In genomic region chr3:52223449-52224408, GRCh38 we compare ENCODE assay signal across 17 cellular contexts. TPM values are rescaled to one million over a fixed set of nuclear protein-coding genes. Genes with fewer than 3 reads are reported as not detected.
DNase-seq lines count a peak whose midpoint lies in the region; ATAC-seq lines count a peak whose summit lies in the region.
"Had no signal": no experiment of that assay in that cellular context is flagged by ENCODE, and none has a peak within 500 bp of the region (broad histone marks: within the 10 kb centered on the region; RNA-seq: fewer than 3 reads in every experiment).

No MANE protein-coding gene starts in this region.

- no peak overlapping the region for H2AFZ ChIP-seq in neuronal stem cell (ENCODE audit: low read length)
- H2AFZ ChIP-seq: hepatocyte had no signal

- H3K79me1 ChIP-seq in neuronal stem cell (ENCODE audit: low read depth, low read length): peaks cover 2% of the 10 kb centered on the region

- H2BK12ac ChIP-seq in neuronal stem cell (ENCODE audit: low read length): peak overlapping the region; percentile 7

- no peaks in the 10 kb centered on the region for H3K27me3 Mint-ChIP-seq in T-helper 2 cell treated with Interferon-gamma antibody and Interleukin-4, amounts not matched to agents 5 μg/mL and 100 μg/mL, for 36 hours (ENCODE audit: low read depth)
- H3K27me3 Mint-ChIP-seq in IgD-negative memory B cell: peaks cover 2% of the 10 kb centered on the region
- H3K27me3 Mint-ChIP-seq in activated naive CD4-positive, alpha-beta T cell treated with anti-CD3 and anti-CD28 coated beads, Interleukin-2, amount 50 U/mL, for 24 hours: no peaks in the 10 kb centered on the region

- H3K27ac ChIP-seq in neuronal stem cell (replicated peaks; ENCODE audit: low read length): no peak overlapping the region
- H3K27ac ChIP-seq: brain microvascular endothelial cell, hepatocyte, WERI-Rb-1 had no signal

- H3K36me3 ChIP-seq in neuronal stem cell (replicated peaks in 1 of 2; ENCODE audit: control insufficient read depth in 2 of 2, insufficient read depth in 2 of 2, low read length in 2 of 2): peaks cover 0 to 4% of the 10 kb centered on the region in 2 donors
- H3K36me3 ChIP-seq: WERI-Rb-1 had no signal

- H3K4me1 Mint-ChIP-seq in T-helper 2 cell treated with Interferon-gamma antibody and Interleukin-4, amounts not matched to agents 5 μg/mL and 100 μg/mL, for 36 hours (ENCODE audit: low read depth): peaks cover 46% of the 10 kb centered on the region
- peaks cover 35 to 57% (median 42%) of the 10 kb centered on the region in 3 donors for H3K4me1 Mint-ChIP-seq in IgD-negative memory B cell
- peaks cover 70% of the 10 kb centered on the region for H3K4me1 Mint-ChIP-seq in activated naive CD4-positive, alpha-beta T cell treated with anti-CD3 and anti-CD28 coated beads, Interleukin-2, amount 50 U/mL, for 24 hours

- no peaks in the 10 kb centered on the region for H3K9me3 ChIP-seq in neuronal stem cell (replicated peaks in 1 of 2; ENCODE audit: control insufficient read depth in 2 of 2, insufficient read depth in 1 of 2, low read depth in 1 of 2, low read length in 2 of 2)
- H3K9me3 ChIP-seq: SK-N-SH had no signal

- ATAC-seq in GM19455 (IDR thresholded peaks at IDR 0.05; ENCODE audit: unreplicated experiment): no peak

- peak overlapping the region; percentile 72 for H2BK120ac ChIP-seq in neuronal stem cell (ENCODE audit: low read depth, low read length)

- no peak for DNase-seq in T-helper 2 cell treated with Interferon-gamma antibody and Interleukin-4, amounts not matched to agents 5 μg/mL and 100 μg/mL, for 36 hours (ENCODE audit: low spot score)
- DNase-seq in T-helper 2 cell (no peak), neuronal stem cell (ENCODE audit: low spot score) (no peak), DMS 273 (lab: John Stamatoyannopoulos, UW; ENCODE audit: unreplicated experiment) (no peak), HUDEP-2 (lab: John Stamatoyannopoulos, UW; ENCODE audit: unreplicated experiment in 76 of 76) (no peak)
- DNase-seq: 8988T, brain microvascular endothelial cell, NCI-H1694 treated with DMSO at 0.1 percent for 48 hours, NCI-H446 treated with DMSO at 0.1 percent for 48 hours, OCI-M1, SK-N-SH, substantia nigra, WERI-Rb-1 had no signal

- H4K91ac ChIP-seq in neuronal stem cell (ENCODE audit: low read depth, low read length, poor library complexity): peak overlapping the region; percentile 30

- no CpG with 5 or more reads among the region's 32 CpGs for WGBS in neuronal stem cell (ENCODE audit: extremely low coverage in 2 of 2, insufficient read length in 2 of 2, insufficient replicate concordance in 1 of 2), 2 donors

- peaks cover 8% of the 10 kb centered on the region for H3K36me3 Mint-ChIP-seq in T-helper 2 cell treated with Interferon-gamma antibody and Interleukin-4, amounts not matched to agents 5 μg/mL and 100 μg/mL, for 36 hours (ENCODE audit: low read depth)
- H3K36me3 Mint-ChIP-seq in IgD-negative memory B cell: peaks cover 2% of the 10 kb centered on the region
- no peaks in the 10 kb centered on the region for H3K36me3 Mint-ChIP-seq in activated naive CD4-positive, alpha-beta T cell treated with anti-CD3 and anti-CD28 coated beads, Interleukin-2, amount 50 U/mL, for 24 hours

- no peak overlapping the region for H4K8ac ChIP-seq in neuronal stem cell (ENCODE audit: low read depth, low read length)

- H3K23ac ChIP-seq in neuronal stem cell (ENCODE audit: low read depth, low read length, poor library complexity): no peak overlapping the region

- H2BK15ac ChIP-seq in neuronal stem cell (ENCODE audit: low read length): no peak overlapping the region

- H3K4me3 Mint-ChIP-seq in T-helper 2 cell treated with Interferon-gamma antibody and Interleukin-4, amounts not matched to agents 5 μg/mL and 100 μg/mL, for 36 hours: no peak overlapping the region
- peak overlapping the region; percentile 85 to 99 (median 93) for H3K4me3 Mint-ChIP-seq in IgD-negative memory B cell
- peak overlapping the region; percentile 61 for H3K4me3 Mint-ChIP-seq in activated naive CD4-positive, alpha-beta T cell treated with anti-CD3 and anti-CD28 coated beads, Interleukin-2, amount 50 U/mL, for 24 hours

- H3K4ac ChIP-seq in neuronal stem cell (ENCODE audit: low read length): peak overlapping the region; percentile 37

- H3K4me1 ChIP-seq in neuronal stem cell (ENCODE audit: control insufficient read depth in 2 of 2, insufficient read depth in 1 of 2, low read depth in 1 of 2, low read length in 2 of 2): peaks cover 6 to 9% of the 10 kb centered on the region in 2 donors

- H3K4me2 ChIP-seq in neuronal stem cell (ENCODE audit: insufficient read depth, low read length, poor library complexity, severe bottlenecking): no peak overlapping the region
- H3K4me2 ChIP-seq: hepatocyte, SK-N-SH had no signal

- H2BK5ac ChIP-seq in neuronal stem cell (ENCODE audit: low read length): peak overlapping the region; percentile 96

- no peaks in the 10 kb centered on the region for H3K27me3 ChIP-seq in neuronal stem cell (ENCODE audit: control insufficient read depth in 3 of 3, insufficient read depth in 3 of 3, low read depth in 1 of 3, low read length in 3 of 3)
- H3K27me3 ChIP-seq: brain microvascular endothelial cell, hepatocyte had no signal

- no peak overlapping the region for H3K14ac ChIP-seq in neuronal stem cell (ENCODE audit: low read length)

- peak overlapping the region; percentile 92 for H2AK5ac ChIP-seq in neuronal stem cell (ENCODE audit: low read depth, low read length)

- peak overlapping the region; percentile 16 for H3K27ac Mint-ChIP-seq in T-helper 2 cell treated with Interferon-gamma antibody and Interleukin-4, amounts not matched to agents 5 μg/mL and 100 μg/mL, for 36 hours
- H3K27ac Mint-ChIP-seq in IgD-negative memory B cell: peak overlapping the region; percentile 92 to 96 (median 94)
- H3K27ac Mint-ChIP-seq in activated naive CD4-positive, alpha-beta T cell treated with anti-CD3 and anti-CD28 coated beads, Interleukin-2, amount 50 U/mL, for 24 hours: peak overlapping the region; percentile 46

- H3K18ac ChIP-seq in neuronal stem cell (ENCODE audit: low read length): peak overlapping the region; percentile 48

- no peak overlapping the region for H3K4me3 ChIP-seq in neuronal stem cell (ENCODE audit: low read length in 2 of 2)
- H3K4me3 ChIP-seq: hepatocyte had no signal

- no peaks in the 10 kb centered on the region for H3K9me3 Mint-ChIP-seq in T-helper 2 cell treated with Interferon-gamma antibody and Interleukin-4, amounts not matched to agents 5 μg/mL and 100 μg/mL, for 36 hours
- no peaks in the 10 kb centered on the region for H3K9me3 Mint-ChIP-seq in IgD-negative memory B cell
- H3K9me3 Mint-ChIP-seq in activated naive CD4-positive, alpha-beta T cell treated with anti-CD3 and anti-CD28 coated beads, Interleukin-2, amount 50 U/mL, for 24 hours: no peaks in the 10 kb centered on the region

- peak overlapping the region; percentile 70 for H3K9ac ChIP-seq in neuronal stem cell (ENCODE audit: low read depth, low read length, poor library complexity)
- H3K9ac ChIP-seq: SK-N-SH had no signal

RNA-seq across cellular contexts. Expression of gene TLR9, which starts 1.7 kb away (rescaled TPM):
- polyA plus RNA-seq in IgD-negative memory B cell: 10.4 TPM
- 0.04 TPM for polyA plus RNA-seq in neuronal stem cell (2013, experiment 1 of 2)
- 0.10 TPM for polyA plus RNA-seq in neuronal stem cell (2013, experiment 2 of 2)
- polyA plus RNA-seq: hepatocyte had no signal

RNA-seq across cellular contexts. Expression of gene TWF2, which starts 15.2 kb away (rescaled TPM):
- 108 TPM for polyA plus RNA-seq in IgD-negative memory B cell
- polyA plus RNA-seq in neuronal stem cell (2013, experiment 1 of 2): 21.7 TPM
- 20.9 TPM for polyA plus RNA-seq in neuronal stem cell (2013, experiment 2 of 2)

RNA-seq across cellular contexts. Expression of gene PPM1M, which starts 21.8 kb away (rescaled TPM):
- 51.3 TPM for polyA plus RNA-seq in IgD-negative memory B cell
- polyA plus RNA-seq in neuronal stem cell (2013, experiment 1 of 2): 3.5 TPM
- polyA plus RNA-seq in neuronal stem cell (2013, experiment 2 of 2): 3.7 TPM

RNA-seq across cellular contexts. Expression of gene ALAS1, which starts 25.8 kb away (rescaled TPM):
- 24.8 TPM for polyA plus RNA-seq in IgD-negative memory B cell
- polyA plus RNA-seq in neuronal stem cell (2013, experiment 1 of 2): 37.3 TPM
- 36.5 TPM for polyA plus RNA-seq in neuronal stem cell (2013, experiment 2 of 2)

RNA-seq across cellular contexts. Expression of gene WDR82, which starts 54.7 kb away (rescaled TPM):
- polyA plus RNA-seq in IgD-negative memory B cell: 55.0 TPM
- polyA plus RNA-seq in neuronal stem cell (2013, experiment 1 of 2): 37.2 TPM
- polyA plus RNA-seq in neuronal stem cell (2013, experiment 2 of 2): 38.6 TPM

Comparison
In these comparisons a context has a peak if more than half of its experiments do, and no peak if none do; other contexts are left out.
1. H3K27ac Mint-ChIP-seq: peak in every context shown above with its lines; median percentile 94 in IgD-negative memory B cell; 46 in activated naive CD4-positive, alpha-beta T cell treated with anti-CD3 and anti-CD28 coated beads, Interleukin-2, amount 50 U/mL, for 24 hours; 16 in T-helper 2 cell treated with Interferon-gamma antibody and Interleukin-4, amounts not matched to agents 5 μg/mL and 100 μg/mL, for 36 hours.